ENCODE assay signal across 8 cellular contexts in the genomic region with DNA sequence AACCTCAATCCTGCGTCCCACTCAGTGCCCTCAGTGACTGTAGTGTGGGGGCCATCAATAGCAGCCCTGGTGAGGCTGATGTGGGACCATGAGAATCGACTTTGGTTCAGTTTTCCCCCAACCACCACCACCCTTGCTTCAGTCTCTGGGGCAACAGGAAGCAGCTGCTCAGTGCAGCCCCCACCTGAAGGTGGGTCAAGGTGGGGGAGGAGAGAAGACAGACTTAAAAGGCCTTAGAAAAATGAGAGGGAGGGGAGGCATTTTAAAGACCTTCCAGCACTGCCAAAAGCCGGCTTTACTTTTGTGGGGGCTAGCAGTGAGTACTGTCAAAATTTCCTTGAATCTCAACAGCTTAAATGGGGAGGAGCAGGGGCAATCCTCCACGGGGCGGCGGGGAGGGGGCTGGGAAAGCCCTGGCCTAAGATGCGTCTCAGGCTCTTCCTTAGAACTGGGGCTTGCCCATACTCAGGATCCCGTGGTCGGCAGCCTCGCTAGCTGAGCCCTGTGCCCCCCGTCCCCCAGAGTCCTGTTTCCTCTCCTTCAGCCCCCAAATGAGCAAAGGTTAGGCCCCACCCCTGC.
DNase-seq lines count a peak whose midpoint lies in the region; ATAC-seq, FAIRE-seq and TF ChIP-seq lines count a peak whose summit lies in the region.

No MANE protein-coding gene starts in this region.

- DNase-seq in NCI-H226: peak; percentile 20
- peak in 1 of 2 donors; percentile 11 for DNase-seq in cardiac fibroblast (ENCODE audit: low read depth in 2 of 2)
- DNase-seq in D721Med (ENCODE audit: insufficient read length, low spot score): no peak
- no peak for DNase-seq in DMS153 treated with DMSO at 0.1 percent for 48 hours (lab: John Stamatoyannopoulos, UW; ENCODE audit: unreplicated experiment)
- DNase-seq in OCI-M1 (lab: John Stamatoyannopoulos, UW): no peak

- FAIRE-seq in D721Med (lab: Jason Lieb, UNC): no peak

- H3K27ac ChIP-seq in C4-2B (peak overlapping the region; percentile 90), mucosa of rectum (ENCODE audit: low read depth in 2 of 2, low read length in 2 of 2) (peak overlapping the region; percentile 97 to 99)

- H3K4me3 ChIP-seq in cardiac fibroblast (replicated peaks in 1 of 2; ENCODE audit: low read depth in 2 of 2, low read length in 2 of 2) (peak overlapping the region; percentile 83 to 95), mucosa of rectum (ENCODE audit: low read length in 2 of 2) (peak overlapping the region; percentile 76 to 91)

- H3K4me1 ChIP-seq in mucosa of rectum (ENCODE audit: control insufficient read depth in 2 of 2, insufficient read depth in 2 of 2, low read length in 2 of 2): peaks cover 38 to 52% of the 10 kb centered on the region in 2 donors

- no peak for TF ChIP-seq CTCF in C4-2B (conservative IDR thresholded peaks at IDR 0.05)
- TF ChIP-seq CTCF in cardiac fibroblast (IDR thresholded peaks at IDR 0.05; ENCODE audit: low read depth, low read length): no peak
- no peak for TF ChIP-seq CTCF in D721Med (IDR thresholded peaks at IDR 0.05; ENCODE audit: insufficient read depth, missing control alignments)

- peaks cover 30% of the 10 kb centered on the region in 2 donors for H3K36me3 ChIP-seq in mucosa of rectum (ENCODE audit: control insufficient read depth in 2 of 2, insufficient read depth in 2 of 2, low read length in 2 of 2)

- H3K9me3 ChIP-seq in mucosa of rectum (ENCODE audit: control insufficient read depth in 2 of 2, low read length in 2 of 2): no peaks in the 10 kb centered on the region

- ATAC-seq in HG02678 (IDR thresholded peaks at IDR 0.05; ENCODE audit: unreplicated experiment): no peak

- no peaks in the 10 kb centered on the region for H3K27me3 ChIP-seq in mucosa of rectum (ENCODE audit: control insufficient read depth in 2 of 2, insufficient read depth in 2 of 2, low read length in 2 of 2)

- peak overlapping the region; percentile 92 to 98 for H3K9ac ChIP-seq in mucosa of rectum (ENCODE audit: low read depth in 1 of 2, low read length in 2 of 2)
